8 cellular contexts compared by ENCODE assay signal in genomic region chr9:91101598-91102168, GRCh38.
DNase-seq lines count a peak whose midpoint lies in the region; ATAC-seq, FAIRE-seq and TF ChIP-seq lines count a peak whose summit lies in the region.

No MANE protein-coding gene starts in this region.

- no TSS peak for BruUV-seq in K562 (replicated peaks; lab: Mats Ljungman, UMichigan)

- no peaks in the 10 kb centered on the region for H3K9me3 ChIP-seq in K562 (replicated peaks; ENCODE audit: control insufficient read depth, insufficient read depth, low read depth, low read length)
- no peaks in the 10 kb centered on the region for H3K9me3 ChIP-seq in SJCRH30 (replicated peaks)

- TF ChIP-seq CTCF in K562 (IDR thresholded peaks at IDR 0.05 in 2 of 3, conservative IDR thresholded peaks at IDR 0.05 in 1 of 3; ENCODE audit: insufficient read depth in 2 of 3, low read depth in 1 of 3, low read length in 3 of 3), result no peak

- no peaks in the 10 kb centered on the region for H3K36me3 ChIP-seq in K562 (ENCODE audit: control insufficient read depth, insufficient read depth, low read length)
- H3K36me3 ChIP-seq in SJCRH30, result no peaks in the 10 kb centered on the region

- H2AFZ ChIP-seq in K562 (ENCODE audit: low read depth, low read length), result no peak overlapping the region

- H3K4me2 ChIP-seq in K562 (ENCODE audit: insufficient read depth, low read length), result no peak overlapping the region

- no peak for TF ChIP-seq RAD21 in K562 (CRISPR knock-in tag; conservative IDR thresholded peaks at IDR 0.05 in 1 of 2, IDR thresholded peaks at IDR 0.05 in 1 of 2)

- H3K27me3 ChIP-seq in K562 (ENCODE audit: control insufficient read depth in 2 of 2, insufficient read depth in 2 of 2, low read length in 2 of 2) (peaks cover 0 to 14% of the 10 kb centered on the region in 2 experiments; a peak in 2 of 5 replicates), SJCRH30 (peaks cover 20% of the 10 kb centered on the region)

- H4K20me1 ChIP-seq in K562 (replicated peaks; ENCODE audit: control insufficient read depth, insufficient read depth, low read length), result no peaks in the 10 kb centered on the region

- no peak for TF ChIP-seq POLR2A in K562 (conservative IDR thresholded peaks at IDR 0.05)

- ATAC-seq in GM18907 (IDR thresholded peaks at IDR 0.05; ENCODE audit: unreplicated experiment) (peak; percentile 78), K562 (no peak), HG03571 (IDR thresholded peaks at IDR 0.05; ENCODE audit: unreplicated experiment) (no peak)

- H3K9ac ChIP-seq in K562 (ENCODE audit: insufficient read depth in 1 of 2, low read depth in 2 of 2, low read length in 2 of 2), result no peak overlapping the region

- no peak overlapping the region for H3K27ac ChIP-seq in K562 (ENCODE audit: extremely low read depth, low read depth, low read length)
- H3K27ac ChIP-seq in substantia nigra (ENCODE audit: low read depth, low read length, poor library complexity, severe bottlenecking), result no peak overlapping the region
- H3K27ac ChIP-seq in SJCRH30, result no peak overlapping the region

- H3K79me2 ChIP-seq in K562 (ENCODE audit: control insufficient read depth, insufficient read depth, low read length), result no peaks in the 10 kb centered on the region

- DNase-seq in T-helper 22 cell (ENCODE audit: low read depth), result peak; percentile 83
- no peak for DNase-seq in K562 (ENCODE audit: extremely low read depth in 1 of 4, low spot score in 3 of 4)
- peak; percentile 62 for DNase-seq in stimulated activated CD4-positive, alpha-beta T cell treated with anti-CD3 and anti-CD28 coated beads, Interleukin-4, amount 100 ng/mL, for 1 hour
- DNase-seq in mesenteric fat pad (ENCODE audit: low spot score), result no peak
- no peak for DNase-seq in substantia nigra (lab: John Stamatoyannopoulos, UW)
- no peak for DNase-seq in SJCRH30

- POLR2A ChIA-PET in K562 (lab: Yijun Ruan, JAX), result interaction anchor here (0.8 kb wide), 1 partner anchor 15 kb away, joined by 4 read pairs; no protein-coding TSS in a partner anchor

- H3K4me3 ChIP-seq in K562, result no peak overlapping the region
- H3K4me3 ChIP-seq in SJCRH30, result no peak overlapping the region

- H3K9me1 ChIP-seq in K562 (ENCODE audit: control insufficient read depth, insufficient read depth, low read length), result no peaks in the 10 kb centered on the region

- H3K4me1 ChIP-seq in K562 (replicated peaks in 1 of 2; ENCODE audit: control insufficient read depth in 2 of 2, insufficient read depth in 2 of 2, low read length in 2 of 2) (no peaks in the 10 kb centered on the region; a peak in 1 of 5 replicates), SJCRH30 (no peaks in the 10 kb centered on the region)

- FAIRE-seq in K562 (lab: Jason Lieb, UNC), result no peak

- WGBS in K562 (ENCODE audit: insufficient coverage, low coverage, missing lambda C conversion rate), result 4% methylated on average over 7 of the region's 8 CpGs

- no peak for TF ChIP-seq EP300 in K562 (IDR thresholded peaks at IDR 0.05; ENCODE audit: low read length)

- in situ Hi-C loops in K562 (cut with MboI), result no loop called here

- intact Hi-C loops in K562 (cut with micrococcal nuclease), result loop anchor here (10.0 kb wide), 1 partner anchor 93 kb away; no protein-coding TSS in a partner anchor

- CTCF ChIA-PET in K562 (lab: Yijun Ruan, JAX; ENCODE audit: low intra/inter-chr PET ratio), result no interaction called here

TF ChIP-seq in K562, 482 proteins besides CTCF, POLR2A, EP300 and RAD21:
- TF ChIP-seq ZNF263 (CRISPR knock-in tag; IDR thresholded peaks at IDR 0.05; ENCODE audit: borderline replicate concordance), result peak; percentile 92
- no peak for TF ChIP-seq KDM4B (IDR thresholded peaks at IDR 0.05; ENCODE audit: borderline replicate concordance in 2 of 2, low read depth in 1 of 2)

Comparison
In these comparisons a context has a peak if more than half of its experiments do, and no peak if none do; other contexts are left out.
1. DNase-seq: peak in T-helper 22 cell (single experiment) and stimulated activated CD4-positive, alpha-beta T cell treated with anti-CD3 and anti-CD28 coated beads, Interleukin-4, amount 100 ng/mL, for 1 hour (single experiment); none in K562 (0 of 4), mesenteric fat pad (single experiment), substantia nigra (0 of 49) and SJCRH30 (0 of 2).